In genomic region chr17:57892820-57893595, GRCh38 we compare ENCODE assay signal across 8 cellular contexts. TPM values are rescaled to one million over a fixed set of nuclear protein-coding genes. Genes with fewer than 3 reads are reported as not detected.
DNase-seq lines count a peak whose midpoint lies in the region; ATAC-seq lines count a peak whose summit lies in the region.

No MANE protein-coding gene starts in this region.

- WGBS in adipose tissue, 3 donors: 2 to 21% (median 13%) methylated on average over 16 of the region's 16 CpGs

- DNase-seq in Daoy (ENCODE audit: low read depth): peak; percentile 92
- DNase-seq in NCI-H146 (lab: John Stamatoyannopoulos, UW): peak; percentile 63
- DNase-seq in head of caudate nucleus: peak; percentile 54 to 94 (median 83)
- peak; percentile 89 for DNase-seq in non-pigmented ciliary epithelial cell (ENCODE audit: low read depth)
- DNase-seq in central memory CD4-positive, alpha-beta T cell: no peak
- DNase-seq in NCI-H1930 (lab: John Stamatoyannopoulos, UW): no peak

- peak overlapping the region; percentile 86 for H3K27ac ChIP-seq in adipose tissue (ENCODE audit: low read depth, low read length)

- intact Hi-C loops in head of caudate nucleus (cut with DNase I): loop anchor here (2.0 kb wide), 1 partner anchor 102 kb away; no protein-coding TSS in a partner anchor

- ATAC-seq in HG03432 (IDR thresholded peaks at IDR 0.05; ENCODE audit: unreplicated experiment): no peak

RNA-seq across cellular contexts. Expression of gene MRPS23, which starts 43.2 kb away (rescaled TPM):
- 34.0 and 51.2 TPM in 2 replicates for total RNA-seq in Daoy (2014; rRNA removed; shearing (Covaris generic))
- 10 to 100 TPM; 20.9 to 36.6 (median 25.7) TPM for polyA plus RNA-seq in adipose tissue

Comparison
In these comparisons a context has a peak if more than half of its experiments do, and no peak if none do; other contexts are left out.
1. DNase-seq: peak in Daoy (single experiment), NCI-H146 (single experiment), head of caudate nucleus (42 of 42) and non-pigmented ciliary epithelial cell (single experiment); none in central memory CD4-positive, alpha-beta T cell (single experiment) and NCI-H1930 (0 of 2).